1 cellular context compared by ENCODE assay signal in the genomic region with DNA sequence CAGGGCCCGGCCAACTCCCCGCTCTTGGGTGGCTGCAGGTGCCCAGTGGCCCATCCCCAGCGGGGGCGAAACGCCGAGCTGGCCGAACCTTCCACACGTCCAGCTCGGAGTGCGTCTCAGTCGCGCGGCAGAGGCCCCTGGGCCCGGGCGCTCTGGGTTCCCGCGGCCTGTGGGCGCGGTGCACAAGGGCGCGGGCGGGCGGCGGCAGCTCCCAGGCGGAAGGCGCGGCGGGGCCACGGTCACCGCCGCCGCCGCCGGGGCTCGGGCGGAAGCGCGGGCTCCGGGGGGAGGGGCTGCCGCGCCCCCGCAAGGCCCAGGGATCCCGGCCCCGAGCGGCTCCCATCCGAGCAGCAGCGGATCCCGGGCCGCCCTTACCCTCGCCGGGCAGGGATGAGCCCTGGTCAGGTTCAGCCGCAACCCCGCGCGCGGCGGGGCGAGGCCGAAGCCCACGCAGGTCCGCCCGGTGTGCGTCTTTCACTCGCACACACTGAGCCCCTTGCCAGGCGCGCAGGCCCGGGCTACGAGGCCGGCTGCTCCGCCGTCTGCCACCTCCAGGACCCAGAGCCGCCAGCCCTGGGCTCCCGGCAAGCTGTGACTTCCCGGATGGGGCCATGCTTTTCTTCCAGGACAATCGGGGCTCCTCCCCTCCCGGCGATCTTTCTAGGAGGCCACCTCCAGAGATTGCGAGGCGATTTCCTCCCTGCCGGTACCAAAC.
TF ChIP-seq lines count a peak whose summit lies in the region.

No MANE protein-coding gene starts in this region.

TF ChIP-seq in HEK293, 187 proteins besides CTCF, POLR2A, EP300 and RAD21 (continued from another document and continues in another):
- TF ChIP-seq, protein P1, sequence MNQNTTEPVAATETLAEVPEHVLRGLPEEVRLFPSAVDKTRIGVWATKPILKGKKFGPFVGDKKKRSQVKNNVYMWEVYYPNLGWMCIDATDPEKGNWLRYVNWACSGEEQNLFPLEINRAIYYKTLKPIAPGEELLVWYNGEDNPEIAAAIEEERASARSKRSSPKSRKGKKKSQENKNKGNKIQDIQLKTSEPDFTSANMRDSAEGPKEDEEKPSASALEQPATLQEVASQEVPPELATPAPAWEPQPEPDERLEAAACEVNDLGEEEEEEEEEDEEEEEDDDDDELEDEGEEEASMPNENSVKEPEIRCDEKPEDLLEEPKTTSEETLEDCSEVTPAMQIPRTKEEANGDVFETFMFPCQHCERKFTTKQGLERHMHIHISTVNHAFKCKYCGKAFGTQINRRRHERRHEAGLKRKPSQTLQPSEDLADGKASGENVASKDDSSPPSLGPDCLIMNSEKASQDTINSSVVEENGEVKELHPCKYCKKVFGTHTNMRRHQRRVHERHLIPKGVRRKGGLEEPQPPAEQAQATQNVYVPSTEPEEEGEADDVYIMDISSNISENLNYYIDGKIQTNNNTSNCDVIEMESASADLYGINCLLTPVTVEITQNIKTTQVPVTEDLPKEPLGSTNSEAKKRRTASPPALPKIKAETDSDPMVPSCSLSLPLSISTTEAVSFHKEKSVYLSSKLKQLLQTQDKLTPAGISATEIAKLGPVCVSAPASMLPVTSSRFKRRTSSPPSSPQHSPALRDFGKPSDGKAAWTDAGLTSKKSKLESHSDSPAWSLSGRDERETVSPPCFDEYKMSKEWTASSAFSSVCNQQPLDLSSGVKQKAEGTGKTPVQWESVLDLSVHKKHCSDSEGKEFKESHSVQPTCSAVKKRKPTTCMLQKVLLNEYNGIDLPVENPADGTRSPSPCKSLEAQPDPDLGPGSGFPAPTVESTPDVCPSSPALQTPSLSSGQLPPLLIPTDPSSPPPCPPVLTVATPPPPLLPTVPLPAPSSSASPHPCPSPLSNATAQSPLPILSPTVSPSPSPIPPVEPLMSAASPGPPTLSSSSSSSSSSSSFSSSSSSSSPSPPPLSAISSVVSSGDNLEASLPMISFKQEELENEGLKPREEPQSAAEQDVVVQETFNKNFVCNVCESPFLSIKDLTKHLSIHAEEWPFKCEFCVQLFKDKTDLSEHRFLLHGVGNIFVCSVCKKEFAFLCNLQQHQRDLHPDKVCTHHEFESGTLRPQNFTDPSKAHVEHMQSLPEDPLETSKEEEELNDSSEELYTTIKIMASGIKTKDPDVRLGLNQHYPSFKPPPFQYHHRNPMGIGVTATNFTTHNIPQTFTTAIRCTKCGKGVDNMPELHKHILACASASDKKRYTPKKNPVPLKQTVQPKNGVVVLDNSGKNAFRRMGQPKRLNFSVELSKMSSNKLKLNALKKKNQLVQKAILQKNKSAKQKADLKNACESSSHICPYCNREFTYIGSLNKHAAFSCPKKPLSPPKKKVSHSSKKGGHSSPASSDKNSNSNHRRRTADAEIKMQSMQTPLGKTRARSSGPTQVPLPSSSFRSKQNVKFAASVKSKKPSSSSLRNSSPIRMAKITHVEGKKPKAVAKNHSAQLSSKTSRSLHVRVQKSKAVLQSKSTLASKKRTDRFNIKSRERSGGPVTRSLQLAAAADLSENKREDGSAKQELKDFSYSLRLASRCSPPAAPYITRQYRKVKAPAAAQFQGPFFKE (tag by site-specific recombination; IDR thresholded peaks at IDR 0.05; ENCODE audit: borderline replicate concordance) = no peak
- no peak for TF ChIP-seq ZNF777 (tag by site-specific recombination; IDR thresholded peaks at IDR 0.05; ENCODE audit: borderline replicate concordance)
- TF ChIP-seq ZNF677 (tag by site-specific recombination; IDR thresholded peaks at IDR 0.05) = no peak
- TF ChIP-seq ZNF600 (tag by site-specific recombination; IDR thresholded peaks at IDR 0.05) = peak; percentile 36
- TF ChIP-seq, protein P2, sequence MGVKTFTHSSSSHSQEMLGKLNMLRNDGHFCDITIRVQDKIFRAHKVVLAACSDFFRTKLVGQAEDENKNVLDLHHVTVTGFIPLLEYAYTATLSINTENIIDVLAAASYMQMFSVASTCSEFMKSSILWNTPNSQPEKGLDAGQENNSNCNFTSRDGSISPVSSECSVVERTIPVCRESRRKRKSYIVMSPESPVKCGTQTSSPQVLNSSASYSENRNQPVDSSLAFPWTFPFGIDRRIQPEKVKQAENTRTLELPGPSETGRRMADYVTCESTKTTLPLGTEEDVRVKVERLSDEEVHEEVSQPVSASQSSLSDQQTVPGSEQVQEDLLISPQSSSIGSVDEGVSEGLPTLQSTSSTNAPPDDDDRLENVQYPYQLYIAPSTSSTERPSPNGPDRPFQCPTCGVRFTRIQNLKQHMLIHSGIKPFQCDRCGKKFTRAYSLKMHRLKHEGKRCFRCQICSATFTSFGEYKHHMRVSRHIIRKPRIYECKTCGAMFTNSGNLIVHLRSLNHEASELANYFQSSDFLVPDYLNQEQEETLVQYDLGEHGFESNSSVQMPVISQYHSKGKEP (tag by site-specific recombination; IDR thresholded peaks at IDR 0.05) = no peak
- TF ChIP-seq SP3 (tag by site-specific recombination; IDR thresholded peaks at IDR 0.05) = peak; percentile 48
- TF ChIP-seq, protein P3, sequence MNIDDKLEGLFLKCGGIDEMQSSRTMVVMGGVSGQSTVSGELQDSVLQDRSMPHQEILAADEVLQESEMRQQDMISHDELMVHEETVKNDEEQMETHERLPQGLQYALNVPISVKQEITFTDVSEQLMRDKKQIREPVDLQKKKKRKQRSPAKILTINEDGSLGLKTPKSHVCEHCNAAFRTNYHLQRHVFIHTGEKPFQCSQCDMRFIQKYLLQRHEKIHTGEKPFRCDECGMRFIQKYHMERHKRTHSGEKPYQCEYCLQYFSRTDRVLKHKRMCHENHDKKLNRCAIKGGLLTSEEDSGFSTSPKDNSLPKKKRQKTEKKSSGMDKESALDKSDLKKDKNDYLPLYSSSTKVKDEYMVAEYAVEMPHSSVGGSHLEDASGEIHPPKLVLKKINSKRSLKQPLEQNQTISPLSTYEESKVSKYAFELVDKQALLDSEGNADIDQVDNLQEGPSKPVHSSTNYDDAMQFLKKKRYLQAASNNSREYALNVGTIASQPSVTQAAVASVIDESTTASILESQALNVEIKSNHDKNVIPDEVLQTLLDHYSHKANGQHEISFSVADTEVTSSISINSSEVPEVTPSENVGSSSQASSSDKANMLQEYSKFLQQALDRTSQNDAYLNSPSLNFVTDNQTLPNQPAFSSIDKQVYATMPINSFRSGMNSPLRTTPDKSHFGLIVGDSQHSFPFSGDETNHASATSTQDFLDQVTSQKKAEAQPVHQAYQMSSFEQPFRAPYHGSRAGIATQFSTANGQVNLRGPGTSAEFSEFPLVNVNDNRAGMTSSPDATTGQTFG (tag by site-specific recombination; IDR thresholded peaks at IDR 0.05; ENCODE audit: borderline replicate concordance) = no peak
- no peak for TF ChIP-seq ZNF112 (tag by site-specific recombination; IDR thresholded peaks at IDR 0.05)
- no peak for TF ChIP-seq SCRT2 (tag by site-specific recombination; IDR thresholded peaks at IDR 0.05)
- no peak for TF ChIP-seq ZNF843 (tag by site-specific recombination; IDR thresholded peaks at IDR 0.05)
- no peak for TF ChIP-seq ZNF510 (tag by site-specific recombination; IDR thresholded peaks at IDR 0.05; ENCODE audit: insufficient replicate concordance)
- peak; percentile 63; the same call in 1 of the 2 replicates for TF ChIP-seq ZNF501 (tag by site-specific recombination; IDR thresholded peaks at IDR 0.05)
- TF ChIP-seq ZNF248 (tag by site-specific recombination; IDR thresholded peaks at IDR 0.05) = no peak
- no peak for TF ChIP-seq ZNF354C (tag by site-specific recombination; IDR thresholded peaks at IDR 0.05; ENCODE audit: borderline replicate concordance, low read depth)
- TF ChIP-seq ZNF121 (tag by site-specific recombination; IDR thresholded peaks at IDR 0.05) = no peak
- TF ChIP-seq ZBTB17 (tag by site-specific recombination; IDR thresholded peaks at IDR 0.05) = peak; percentile 90
- TF ChIP-seq ZSCAN16 (tag by site-specific recombination; IDR thresholded peaks at IDR 0.05) = no peak
- no peak for TF ChIP-seq SALL2 (tag by site-specific recombination; IDR thresholded peaks at IDR 0.05; ENCODE audit: borderline replicate concordance)
- no peak for TF ChIP-seq ZNF404 (tag by site-specific recombination; IDR thresholded peaks at IDR 0.05)
- TF ChIP-seq, protein P4, sequence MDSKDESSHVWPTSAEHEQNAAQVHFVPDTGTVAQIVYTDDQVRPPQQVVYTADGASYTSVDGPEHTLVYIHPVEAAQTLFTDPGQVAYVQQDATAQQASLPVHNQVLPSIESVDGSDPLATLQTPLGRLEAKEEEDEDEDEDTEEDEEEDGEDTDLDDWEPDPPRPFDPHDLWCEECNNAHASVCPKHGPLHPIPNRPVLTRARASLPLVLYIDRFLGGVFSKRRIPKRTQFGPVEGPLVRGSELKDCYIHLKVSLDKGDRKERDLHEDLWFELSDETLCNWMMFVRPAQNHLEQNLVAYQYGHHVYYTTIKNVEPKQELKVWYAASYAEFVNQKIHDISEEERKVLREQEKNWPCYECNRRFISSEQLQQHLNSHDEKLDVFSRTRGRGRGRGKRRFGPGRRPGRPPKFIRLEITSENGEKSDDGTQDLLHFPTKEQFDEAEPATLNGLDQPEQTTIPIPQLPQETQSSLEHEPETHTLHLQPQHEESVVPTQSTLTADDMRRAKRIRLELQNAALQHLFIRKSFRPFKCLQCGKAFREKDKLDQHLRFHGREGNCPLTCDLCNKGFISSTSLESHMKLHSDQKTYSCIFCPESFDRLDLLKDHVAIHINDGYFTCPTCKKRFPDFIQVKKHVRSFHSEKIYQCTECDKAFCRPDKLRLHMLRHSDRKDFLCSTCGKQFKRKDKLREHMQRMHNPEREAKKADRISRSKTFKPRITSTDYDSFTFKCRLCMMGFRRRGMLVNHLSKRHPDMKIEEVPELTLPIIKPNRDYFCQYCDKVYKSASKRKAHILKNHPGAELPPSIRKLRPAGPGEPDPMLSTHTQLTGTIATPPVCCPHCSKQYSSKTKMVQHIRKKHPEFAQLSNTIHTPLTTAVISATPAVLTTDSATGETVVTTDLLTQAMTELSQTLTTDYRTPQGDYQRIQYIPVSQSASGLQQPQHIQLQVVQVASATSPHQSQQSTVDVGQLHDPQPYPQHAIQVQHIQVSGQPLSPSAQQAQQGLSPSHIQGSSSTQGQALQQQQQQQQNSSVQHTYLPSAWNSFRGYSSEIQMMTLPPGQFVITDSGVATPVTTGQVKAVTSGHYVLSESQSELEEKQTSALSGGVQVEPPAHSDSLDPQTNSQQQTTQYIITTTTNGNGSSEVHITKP (tag by site-specific recombination; IDR thresholded peaks at IDR 0.05) = peak; percentile 57
- no peak for TF ChIP-seq ZNF433 (tag by site-specific recombination; IDR thresholded peaks at IDR 0.05; ENCODE audit: low read depth)
- peak; percentile 34; the same call in 1 of the 2 replicates for TF ChIP-seq KLF9 (tag by site-specific recombination; IDR thresholded peaks at IDR 0.05; ENCODE audit: low read depth)
- TF ChIP-seq GFI1B (tag by site-specific recombination; IDR thresholded peaks at IDR 0.05) = no peak
- TF ChIP-seq ZNF792 (tag by site-specific recombination; IDR thresholded peaks at IDR 0.05) = no peak
- TF ChIP-seq GLIS2 (tag by site-specific recombination; IDR thresholded peaks at IDR 0.05) = peak; percentile 31; the same call in 1 of the 2 replicates
- TF ChIP-seq ZNF548 (tag by site-specific recombination; IDR thresholded peaks at IDR 0.05) = no peak
- TF ChIP-seq ZNF324 (tag by site-specific recombination; IDR thresholded peaks at IDR 0.05) = peak; percentile 68; the same call in 1 of the 2 replicates
- no peak for TF ChIP-seq ZBTB21 (tag by site-specific recombination; IDR thresholded peaks at IDR 0.05)
- TF ChIP-seq ZBTB1 (tag by site-specific recombination; IDR thresholded peaks at IDR 0.05) = no peak
- TF ChIP-seq ZNF132 (tag by site-specific recombination; IDR thresholded peaks at IDR 0.05; ENCODE audit: borderline replicate concordance) = no peak
- TF ChIP-seq BCL11A (tag by site-specific recombination; IDR thresholded peaks at IDR 0.05; ENCODE audit: low read depth) = no peak
- TF ChIP-seq, protein P5, sequence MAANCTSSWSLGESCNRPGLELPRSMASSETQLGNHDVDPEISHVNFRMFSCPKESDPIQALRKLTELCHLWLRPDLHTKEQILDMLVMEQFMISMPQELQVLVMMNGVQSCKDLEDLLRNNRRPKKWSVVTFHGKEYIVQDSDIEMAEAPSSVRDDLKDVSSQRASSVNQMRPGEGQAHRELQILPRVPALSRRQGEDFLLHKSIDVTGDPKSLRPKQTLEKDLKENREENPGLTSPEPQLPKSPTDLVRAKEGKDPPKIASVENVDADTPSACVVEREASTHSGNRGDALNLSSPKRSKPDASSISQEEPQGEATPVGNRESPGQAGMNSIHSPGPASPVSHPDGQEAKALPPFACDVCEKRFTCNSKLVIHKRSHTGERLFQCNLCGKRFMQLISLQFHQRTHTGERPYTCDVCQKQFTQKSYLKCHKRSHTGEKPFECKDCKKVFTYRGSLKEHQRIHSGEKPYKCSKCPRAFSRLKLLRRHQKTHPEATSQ (tag by site-specific recombination; IDR thresholded peaks at IDR 0.05) = 0 out of 2 replicates have a peak, but pooled peaks have one; percentile 45
- TF ChIP-seq ZNF426 (tag by site-specific recombination; IDR thresholded peaks at IDR 0.05) = no peak
- no peak for TF ChIP-seq ZNF791 (tag by site-specific recombination; IDR thresholded peaks at IDR 0.05)
- TF ChIP-seq, protein P6, sequence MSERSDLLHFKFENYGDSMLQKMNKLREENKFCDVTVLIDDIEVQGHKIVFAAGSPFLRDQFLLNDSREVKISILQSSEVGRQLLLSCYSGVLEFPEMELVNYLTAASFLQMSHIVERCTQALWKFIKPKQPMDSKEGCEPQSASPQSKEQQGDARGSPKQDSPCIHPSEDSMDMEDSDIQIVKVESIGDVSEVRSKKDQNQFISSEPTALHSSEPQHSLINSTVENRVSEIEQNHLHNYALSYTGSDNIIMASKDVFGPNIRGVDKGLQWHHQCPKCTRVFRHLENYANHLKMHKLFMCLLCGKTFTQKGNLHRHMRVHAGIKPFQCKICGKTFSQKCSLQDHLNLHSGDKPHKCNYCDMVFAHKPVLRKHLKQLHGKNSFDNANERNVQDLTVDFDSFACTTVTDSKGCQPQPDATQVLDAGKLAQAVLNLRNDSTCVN (tag by site-specific recombination; optimal IDR thresholded peaks at IDR 0.05) = peak; percentile 83
- no peak for TF ChIP-seq ZNF223 (tag by site-specific recombination; IDR thresholded peaks at IDR 0.05)
- TF ChIP-seq ZNF335 (tag by site-specific recombination; conservative IDR thresholded peaks at IDR 0.05) = peak; percentile 91
- TF ChIP-seq, protein P7, sequence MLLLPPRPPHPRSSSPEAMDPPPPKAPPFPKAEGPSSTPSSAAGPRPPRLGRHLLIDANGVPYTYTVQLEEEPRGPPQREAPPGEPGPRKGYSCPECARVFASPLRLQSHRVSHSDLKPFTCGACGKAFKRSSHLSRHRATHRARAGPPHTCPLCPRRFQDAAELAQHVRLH (tag by site-specific recombination; IDR thresholded peaks at IDR 0.05) = no peak
- TF ChIP-seq ZNF221 (tag by site-specific recombination; IDR thresholded peaks at IDR 0.05; ENCODE audit: borderline replicate concordance) = no peak
- TF ChIP-seq ZNF311 (tag by site-specific recombination; IDR thresholded peaks at IDR 0.05; ENCODE audit: borderline replicate concordance) = no peak
- no peak for TF ChIP-seq BCL11B (tag by site-specific recombination; IDR thresholded peaks at IDR 0.05; ENCODE audit: low read depth)
- no peak for TF ChIP-seq ZNF2 (tag by site-specific recombination; IDR thresholded peaks at IDR 0.05)
- TF ChIP-seq ZNF302 (tag by site-specific recombination; IDR thresholded peaks at IDR 0.05; ENCODE audit: low read depth) = no peak
